14 cellular contexts compared by ENCODE assay signal in the genomic region with DNA sequence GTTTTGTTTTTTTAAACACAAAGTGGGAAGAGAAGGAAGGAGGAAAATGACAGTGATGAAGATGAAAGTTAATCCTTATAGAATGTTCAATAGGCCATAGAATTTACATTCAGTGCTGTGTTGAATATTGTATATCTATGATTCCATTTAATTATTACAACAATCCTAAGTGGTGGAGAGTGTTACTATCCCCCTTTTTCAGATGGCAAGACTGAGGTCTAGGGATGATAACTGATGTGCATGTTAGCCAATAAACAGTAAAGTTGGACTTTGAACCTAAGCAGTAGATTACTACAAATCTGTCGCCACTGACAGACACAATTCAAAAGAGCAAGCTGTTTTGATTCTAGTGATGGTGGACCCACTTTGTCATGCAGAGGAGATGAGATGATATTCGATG.
DNase-seq lines count a peak whose midpoint lies in the region; ATAC-seq and TF ChIP-seq lines count a peak whose summit lies in the region.
"Had no signal": no experiment of that assay in that cellular context is flagged by ENCODE, and none has a peak within 500 bp of the region (broad histone marks: within the 10 kb centered on the region; RNA-seq: fewer than 3 reads in every experiment).

No MANE protein-coding gene starts in this region.

- DNase-seq in T-helper 1 cell (no peak), GM23248 (no peak), natural killer cell (no peak), middle frontal gyrus (ENCODE audit: extremely low spot score, low spot score) (no peak)
- DNase-seq in activated naive CD8-positive, alpha-beta T cell treated with anti-CD3 and anti-CD28 coated beads, Interleukin-2, amount 10 ng/mL, durations not matched to agents 7 days and 5 days, result no peak
- DNase-seq: activated CD8-positive, alpha-beta memory T cell treated with anti-CD3 and anti-CD28 coated beads for 24 hours; Calu3; GOT3; naive B cell; NCI-H1694 treated with DMSO at 0.1 percent for 48 hours; stimulated activated CD4-positive, alpha-beta T cell treated with anti-CD3 and anti-CD28 coated beads, Interleukin-2, amount 100 ng/mL, for 48 hours had no signal

- in situ Hi-C loops in GM23248 (cut with MboI), result no loop called here

- 0 out of 2 replicates have a peak, but pooled peaks cover 9% of the 10 kb centered on the region for H3K79me2 ChIP-seq in GM23248 (ENCODE audit: insufficient read depth)

- WGBS in GM23248 (ENCODE audit: low coverage in 1 of 2, low lambda C conversion rate in 2 of 2, missing lambda C conversion rate in 2 of 2), 2 experiments, result 50 to 52% methylated on average over 2 of the region's 2 CpGs

- peak overlapping the region; percentile 67; the same call in 1 of the 2 replicates for H3K9ac ChIP-seq in GM23248

- peaks cover 36% of the 10 kb centered on the region for H3F3A ChIP-seq in GM23248 (ENCODE audit: insufficient read depth)

- intact Hi-C loops in natural killer cell (cut with micrococcal nuclease), result loop anchor here (2.0 to 10.0 kb wide), 3 partner anchors 215 to 687 kb away; a partner anchor contains a TSS

- H3K4me1 Mint-ChIP-seq in T-helper 1 cell treated with Interleukin-12 subunit alpha and Interleukin-12 subunit beta and Interleukin-4 antibody, amounts not matched to agents 30 μg/mL and 1 μg/mL, for 36 hours (ENCODE audit: low read depth), result peaks cover 71% of the 10 kb centered on the region
- H3K4me1 Mint-ChIP-seq in activated naive CD8-positive, alpha-beta T cell treated with anti-CD3 and anti-CD28 coated beads, Interleukin-2, amount 10 ng/mL, durations not matched to agents 7 days and 5 days, result peaks cover 68% of the 10 kb centered on the region
- peaks cover 67 to 72% of the 10 kb centered on the region in 2 donors for H3K4me1 Mint-ChIP-seq in natural killer cell

- H3K9me3 ChIP-seq in GM23248 (ENCODE audit: low read depth), result no peaks in the 10 kb centered on the region

- no peaks in the 10 kb centered on the region for H3K36me3 ChIP-seq in GM23248 (ENCODE audit: low read depth)

- no peaks in the 10 kb centered on the region for H3K27me3 ChIP-seq in GM23248 (replicated peaks; ENCODE audit: insufficient read depth)

- no peaks in the 10 kb centered on the region; the same call in 1 of the 2 replicates for H3K9me2 ChIP-seq in GM23248 (ENCODE audit: insufficient read depth)

- no peak overlapping the region for H3K4me3 ChIP-seq in GM23248

- no peak overlapping the region for H2AFZ ChIP-seq in GM23248

- H3K9me3 Mint-ChIP-seq in T-helper 1 cell treated with Interleukin-12 subunit alpha and Interleukin-12 subunit beta and Interleukin-4 antibody, amounts not matched to agents 30 μg/mL and 1 μg/mL, for 36 hours, result no peaks in the 10 kb centered on the region
- H3K9me3 Mint-ChIP-seq in activated naive CD8-positive, alpha-beta T cell treated with anti-CD3 and anti-CD28 coated beads, Interleukin-2, amount 10 ng/mL, durations not matched to agents 7 days and 5 days, result no peaks in the 10 kb centered on the region
- no peaks in the 10 kb centered on the region for H3K9me3 Mint-ChIP-seq in natural killer cell
- H3K9me3 Mint-ChIP-seq: naive B cell had no signal

- no peak overlapping the region for H3K4me2 ChIP-seq in GM23248 (ENCODE audit: unreplicated experiment)

- peak overlapping the region; percentile 56 for H3K4me3 Mint-ChIP-seq in T-helper 1 cell treated with Interleukin-12 subunit alpha and Interleukin-12 subunit beta and Interleukin-4 antibody, amounts not matched to agents 30 μg/mL and 1 μg/mL, for 36 hours
- H3K4me3 Mint-ChIP-seq in activated naive CD8-positive, alpha-beta T cell treated with anti-CD3 and anti-CD28 coated beads, Interleukin-2, amount 10 ng/mL, durations not matched to agents 7 days and 5 days, result peak overlapping the region; percentile 65
- peak overlapping the region; percentile 69 for H3K4me3 Mint-ChIP-seq in natural killer cell

- ATAC-seq in activated naive CD8-positive, alpha-beta T cell treated with anti-CD3 and anti-CD28 coated beads, Interleukin-2, amount 10 ng/mL, durations not matched to agents 7 days and 5 days (ENCODE audit: low read depth), result no peak
- no peak for ATAC-seq in natural killer cell
- no peak for ATAC-seq in HG02763 (IDR thresholded peaks at IDR 0.05; ENCODE audit: unreplicated experiment)
- no peak for ATAC-seq in HG02840 (IDR thresholded peaks at IDR 0.05; ENCODE audit: low FRiP score, unreplicated experiment)

- H3K4me1 ChIP-seq in GM23248 (ENCODE audit: insufficient read depth), result peaks cover 39% of the 10 kb centered on the region

- H3K27ac ChIP-seq in GM23248, result peak overlapping the region; percentile 90

- POLR2A ChIA-PET in activated naive CD8-positive, alpha-beta T cell treated with anti-CD3 and anti-CD28 coated beads, Interleukin-2, amount 10 ng/mL, durations not matched to agents 7 days and 5 days (lab: Charles Lee), result interaction anchor here (2.5 kb wide), 1 partner anchor 396 kb away, joined by 17 read pairs; a partner anchor contains a TSS

- no peak for TF ChIP-seq CTCF in natural killer cell (IDR thresholded peaks at IDR 0.05)

- peaks cover 15% of the 10 kb centered on the region for H3K36me3 Mint-ChIP-seq in T-helper 1 cell treated with Interleukin-12 subunit alpha and Interleukin-12 subunit beta and Interleukin-4 antibody, amounts not matched to agents 30 μg/mL and 1 μg/mL, for 36 hours (ENCODE audit: low read depth)
- H3K36me3 Mint-ChIP-seq in activated naive CD8-positive, alpha-beta T cell treated with anti-CD3 and anti-CD28 coated beads, Interleukin-2, amount 10 ng/mL, durations not matched to agents 7 days and 5 days, result peaks cover 9% of the 10 kb centered on the region
- no peaks in the 10 kb centered on the region for H3K36me3 Mint-ChIP-seq in natural killer cell
- H3K36me3 Mint-ChIP-seq: naive B cell had no signal

- H4K20me1 ChIP-seq in GM23248 (ENCODE audit: insufficient read depth), result no peaks in the 10 kb centered on the region

- peak overlapping the region; percentile 83 for H3K27ac Mint-ChIP-seq in T-helper 1 cell treated with Interleukin-12 subunit alpha and Interleukin-12 subunit beta and Interleukin-4 antibody, amounts not matched to agents 30 μg/mL and 1 μg/mL, for 36 hours
- H3K27ac Mint-ChIP-seq in activated naive CD8-positive, alpha-beta T cell treated with anti-CD3 and anti-CD28 coated beads, Interleukin-2, amount 10 ng/mL, durations not matched to agents 7 days and 5 days, result peak overlapping the region; percentile 86
- H3K27ac Mint-ChIP-seq in natural killer cell, result peak overlapping the region; percentile 96 to 100

- no peaks in the 10 kb centered on the region for H3K27me3 Mint-ChIP-seq in T-helper 1 cell treated with Interleukin-12 subunit alpha and Interleukin-12 subunit beta and Interleukin-4 antibody, amounts not matched to agents 30 μg/mL and 1 μg/mL, for 36 hours (ENCODE audit: low read depth)
- no peaks in the 10 kb centered on the region for H3K27me3 Mint-ChIP-seq in activated naive CD8-positive, alpha-beta T cell treated with anti-CD3 and anti-CD28 coated beads, Interleukin-2, amount 10 ng/mL, durations not matched to agents 7 days and 5 days
- no peaks in the 10 kb centered on the region for H3K27me3 Mint-ChIP-seq in natural killer cell (ENCODE audit: low read depth in 2 of 2)
- H3K27me3 Mint-ChIP-seq: naive B cell had no signal
